Comparison of ENCODE assay signal across 24 cellular contexts in the genomic region with DNA sequence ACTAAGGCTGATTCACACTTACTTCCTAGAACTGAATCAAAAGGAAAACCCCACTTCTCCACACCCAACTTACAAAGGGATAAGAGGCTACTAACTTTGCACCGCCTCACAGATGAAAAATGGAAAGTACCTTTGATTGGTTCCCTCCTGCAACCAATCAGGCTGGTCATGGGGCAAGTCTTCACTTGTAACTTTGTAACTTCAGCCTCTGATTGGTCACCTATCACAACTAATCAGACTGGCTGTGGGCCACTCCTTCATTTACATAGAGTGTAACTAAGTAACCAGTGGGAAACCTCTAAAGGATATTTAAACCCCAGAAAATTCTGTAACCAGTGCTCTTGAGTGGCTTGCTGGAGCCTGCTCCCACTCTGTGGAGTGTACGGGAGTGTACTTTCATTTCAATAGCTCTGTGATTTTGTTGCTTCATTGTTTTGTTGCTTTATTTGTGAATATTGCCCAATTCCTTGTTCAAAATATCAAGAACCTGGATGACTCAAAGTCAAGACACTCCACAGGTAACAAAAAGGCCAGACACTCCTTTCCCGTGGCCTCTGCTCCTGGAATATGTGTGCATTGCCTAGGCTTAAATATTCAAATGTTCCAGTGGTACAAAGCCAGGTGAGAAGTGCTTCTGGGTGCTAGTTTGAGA. TPM values are rescaled to one million over a fixed set of nuclear protein-coding genes. Genes with fewer than 3 reads are reported as not detected.
DNase-seq lines count a peak whose midpoint lies in the region; ATAC-seq, FAIRE-seq and TF ChIP-seq lines count a peak whose summit lies in the region.
"Had no signal": no experiment of that assay in that cellular context is flagged by ENCODE, and none has a peak within 500 bp of the region (broad histone marks: within the 10 kb centered on the region; RNA-seq: fewer than 3 reads in every experiment).

No MANE protein-coding gene starts in this region.

- H3K9me3 Mint-ChIP-seq in MCF 10A (ENCODE audit: unreplicated experiment), result no peaks in the 10 kb centered on the region
- H3K9me3 Mint-ChIP-seq in nephron progenitor cell, result peaks cover 7% of the 10 kb centered on the region

- H3K27ac Mint-ChIP-seq in MCF 10A (ENCODE audit: low read depth, unreplicated experiment), result no peak overlapping the region
- peak overlapping the region; percentile 17 for H3K27ac Mint-ChIP-seq in nephron progenitor cell
- H3K27ac Mint-ChIP-seq: CD4-positive, CD25-positive, alpha-beta regulatory T cell had no signal

- H3K9me3 ChIP-seq in breast epithelium, result no peaks in the 10 kb centered on the region
- no peaks in the 10 kb centered on the region for H3K9me3 ChIP-seq in K562 (replicated peaks; ENCODE audit: control insufficient read depth, insufficient read depth, low read depth, low read length)
- H3K9me3 ChIP-seq in esophagus (ENCODE audit: control insufficient read depth in 2 of 2, insufficient read depth in 1 of 2, low read depth in 1 of 2, low read length in 1 of 2), result no peaks in the 10 kb centered on the region

- H3K36me3 Mint-ChIP-seq in MCF 10A (ENCODE audit: insufficient read depth, unreplicated experiment) (no peaks in the 10 kb centered on the region), nephron progenitor cell (ENCODE audit: low read depth) (peaks cover 53% of the 10 kb centered on the region)

- no peak overlapping the region for H3K4me2 ChIP-seq in K562 (ENCODE audit: insufficient read depth, low read length)
- H3K4me2 ChIP-seq: BLaER1, KMS-11 had no signal

- CTCF ChIA-PET in MCF 10A (lab: Yijun Ruan, JAX) (interaction anchor here (1.1 kb wide), 1 partner anchor 209 kb away, joined by 4 read pairs; no protein-coding TSS in a partner anchor), K562 (lab: Yijun Ruan, JAX; ENCODE audit: low intra/inter-chr PET ratio) (no interaction called here)

- no peaks in the 10 kb centered on the region for H3K27me3 ChIP-seq in breast epithelium
- no peaks in the 10 kb centered on the region for H3K27me3 ChIP-seq in K562 (ENCODE audit: control insufficient read depth in 2 of 2, insufficient read depth in 2 of 2, low read length in 2 of 2)
- no peaks in the 10 kb centered on the region for H3K27me3 ChIP-seq in esophagus (ENCODE audit: control insufficient read depth in 1 of 2, insufficient read depth in 2 of 2, low read length in 2 of 2)
- H3K27me3 ChIP-seq: BLaER1 had no signal

- no peak overlapping the region for H3K9ac ChIP-seq in K562 (ENCODE audit: insufficient read depth in 1 of 2, low read depth in 2 of 2, low read length in 2 of 2)
- H3K9ac ChIP-seq: BLaER1, KMS-11 had no signal

- TF ChIP-seq CTCF in MCF 10A (IDR thresholded peaks at IDR 0.05; ENCODE audit: unreplicated experiment) (no peak), breast epithelium (IDR thresholded peaks at IDR 0.05) (no peak), K562 (IDR thresholded peaks at IDR 0.05 in 2 of 3, conservative IDR thresholded peaks at IDR 0.05 in 1 of 3; ENCODE audit: insufficient read depth in 2 of 3, low read depth in 1 of 3, low read length in 3 of 3) (no peak), nephron progenitor cell (IDR thresholded peaks at IDR 0.05) (no peak)

- H3K27me3 Mint-ChIP-seq in MCF 10A (ENCODE audit: insufficient read depth, unreplicated experiment), result no peaks in the 10 kb centered on the region
- H3K27me3 Mint-ChIP-seq in nephron progenitor cell (ENCODE audit: low read depth, poor library complexity), result peaks cover 3% of the 10 kb centered on the region
- H3K27me3 Mint-ChIP-seq: CD4-positive, CD25-positive, alpha-beta regulatory T cell had no signal

- peak; percentile 55; the same call in 2 of the 3 replicates for ATAC-seq in K562
- ATAC-seq: SK-N-SH treated with all-trans-retinoic acid at 6 μM for 48 hours had no signal

- intact Hi-C loops in MCF 10A (cut with micrococcal nuclease) (no loop called here), breast epithelium (cut with DNase I; ENCODE audit: low total_unique reads) (no loop called here), K562 (cut with micrococcal nuclease) (no loop called here)

- H3K4me1 ChIP-seq in breast epithelium (no peaks in the 10 kb centered on the region), K562 (replicated peaks in 1 of 2; ENCODE audit: control insufficient read depth in 2 of 2, insufficient read depth in 2 of 2, low read length in 2 of 2) (no peaks in the 10 kb centered on the region), esophagus (ENCODE audit: control insufficient read depth in 2 of 2, insufficient read depth in 2 of 2, low read length in 1 of 2) (no peaks in the 10 kb centered on the region)

- WGBS in K562 (ENCODE audit: insufficient coverage, low coverage, missing lambda C conversion rate), result 81% methylated on average over 3 of the region's 3 CpGs
- WGBS in esophagus, 2 donors, result 77 to 88% methylated on average over 3 of the region's 3 CpGs

- FAIRE-seq in K562 (lab: Jason Lieb, UNC), result no peak
- FAIRE-seq: G401.6, H54 had no signal

- POLR2A ChIA-PET in MCF 10A (lab: Yijun Ruan, JAX), result interaction anchor here (0.7 kb wide), 1 partner anchor 15 kb away, joined by 3 read pairs; no protein-coding TSS in a partner anchor
- POLR2A ChIA-PET in K562 (lab: Yijun Ruan, JAX), result no interaction called here

- TF ChIP-seq POLR2A in breast epithelium (IDR thresholded peaks at IDR 0.05) (no peak), K562 (conservative IDR thresholded peaks at IDR 0.05) (no peak)

- no peak overlapping the region for H3K4me3 Mint-ChIP-seq in MCF 10A (ENCODE audit: unreplicated experiment)
- H3K4me3 Mint-ChIP-seq in nephron progenitor cell, result no peak overlapping the region
- H3K4me3 Mint-ChIP-seq: CD4-positive, CD25-positive, alpha-beta regulatory T cell had no signal

- DNase-seq in MCF 10A (ENCODE audit: unreplicated experiment) (peak; percentile 18), breast epithelium (ENCODE audit: low spot score in 2 of 2) (no peak), K562 (ENCODE audit: extremely low read depth in 1 of 4, low spot score in 3 of 4) (no peak), nephron progenitor cell (no peak), retina (no peak), iPS-NIHi11 (ENCODE audit: low spot score) (no peak), DMS53 treated with DMSO at 0.1 percent for 48 hours (lab: John Stamatoyannopoulos, UW; ENCODE audit: unreplicated experiment) (no peak)
- DNase-seq: 8988T; CD4-positive, CD25-positive, alpha-beta regulatory T cell; COR-L47; DMS53; NCI-H1092 treated with DMSO at 0.1 percent for 48 hours; NCI-H1436; NCI-H187; NCI-H2081 treated with DMSO at 0.1 percent for 48 hours; NCI-H2171; NCI-H226; NCI-H510A treated with DMSO at 0.1 percent for 48 hours had no signal

- no peaks in the 10 kb centered on the region for H4K20me1 ChIP-seq in K562 (replicated peaks; ENCODE audit: control insufficient read depth, insufficient read depth, low read length)
- H4K20me1 ChIP-seq: BLaER1 had no signal

- H3K36me3 ChIP-seq in breast epithelium, result no peaks in the 10 kb centered on the region
- H3K36me3 ChIP-seq in K562 (ENCODE audit: control insufficient read depth, insufficient read depth, low read length), result no peaks in the 10 kb centered on the region
- no peaks in the 10 kb centered on the region for H3K36me3 ChIP-seq in esophagus (ENCODE audit: control insufficient read depth in 2 of 2, insufficient read depth in 2 of 2, low read length in 1 of 2)

- no peak overlapping the region for H3K4me3 ChIP-seq in breast epithelium
- no peak overlapping the region for H3K4me3 ChIP-seq in K562
- H3K4me3 ChIP-seq in esophagus (ENCODE audit: low read depth in 1 of 2, low read length in 2 of 2), result no peak overlapping the region
- H3K4me3 ChIP-seq: BLaER1 had no signal

- H3K27ac ChIP-seq in breast epithelium (no peak overlapping the region), K562 (ENCODE audit: extremely low read depth, low read depth, low read length) (no peak overlapping the region), esophagus (ENCODE audit: low read depth in 2 of 2, low read length in 1 of 2) (peak overlapping the region; percentile 49 to 66)
- H3K27ac ChIP-seq: BLaER1, KMS-11 had no signal

- H3K9me1 ChIP-seq in K562 (ENCODE audit: control insufficient read depth, insufficient read depth, low read length), result no peaks in the 10 kb centered on the region

- H3K4me1 Mint-ChIP-seq in MCF 10A (ENCODE audit: insufficient read depth, unreplicated experiment) (no peaks in the 10 kb centered on the region), nephron progenitor cell (peaks cover 4% of the 10 kb centered on the region)
- H3K4me1 Mint-ChIP-seq: CD4-positive, CD25-positive, alpha-beta regulatory T cell had no signal

- no TSS peak for BruUV-seq in MCF 10A (replicated peaks; lab: Mats Ljungman, UMichigan)
- BruUV-seq in K562 (replicated peaks; lab: Mats Ljungman, UMichigan), result no TSS peak

- no peak for TF ChIP-seq RAD21 in K562 (CRISPR knock-in tag; conservative IDR thresholded peaks at IDR 0.05 in 1 of 2, IDR thresholded peaks at IDR 0.05 in 1 of 2)

- H3K79me2 ChIP-seq in K562 (ENCODE audit: control insufficient read depth, insufficient read depth, low read length), result no peaks in the 10 kb centered on the region

- no peak for TF ChIP-seq EP300 in K562 (IDR thresholded peaks at IDR 0.05; ENCODE audit: low read length)

- in situ Hi-C loops in K562 (cut with MboI), result no loop called here

- H2AFZ ChIP-seq in K562 (ENCODE audit: low read depth, low read length), result no peak overlapping the region

TF ChIP-seq in K562, 482 proteins besides CTCF, POLR2A, EP300 and RAD21 (continues in another document):
- TF ChIP-seq YY1 (IDR thresholded peaks at IDR 0.05; ENCODE audit: borderline replicate concordance in 1 of 3, control insufficient read depth in 1 of 3, extremely low read depth in 1 of 3, insufficient read depth in 3 of 3, insufficient read length in 1 of 3, insufficient replicate concordance in 2 of 3, low read depth in 1 of 3, low read length in 2 of 3), result no peak

RNA-seq across cellular contexts. Expression of a gene that starts 50.5 kb away (rescaled TPM):
- total RNA-seq in MCF 10A (2022) (13.4 and 17.5 TPM in 2 replicates), breast epithelium (10 to 100 TPM in 2 of 3 donors, 1 to 10 TPM in 1; 9.8 to 19.8 (median 10.7) TPM), K562 (2014; rRNA removed) (28.5 and 31.3 TPM in 2 replicates), K562 (2014; rRNA removed; fragmentation: Illumina TruSeq; extraction: Trizol) (54.0 and 62.7 TPM in 2 replicates), K562 (2015; rRNA removed; fragmentation: Illumina TruSeq; extraction: Trizol) (41.0 and 47.3 TPM in 2 replicates), K562 (2021) (43.1 and 43.6 TPM in 2 replicates)
- 22.3 and 63.4 TPM in 2 replicates for total RNA-seq in K562 (2011; cell fraction: chromatin; rRNA removed; ENCODE audit: low replicate concordance)
- 15.0 and 17.4 TPM in 2 replicates for total RNA-seq in K562 (2011; cell fraction: nucleolus; rRNA removed)
- total RNA-seq in K562 (2011; cell fraction: nucleoplasm; rRNA removed), result 29.3 and 43.4 TPM in 2 replicates
- polyA plus RNA-seq in K562 (2011; rRNA removed) (40.1 and 61.0 TPM in 2 replicates), K562 (2014; fragmentation: Illumina TruSeq; extraction: Trizol) (51.9 and 58.6 TPM in 2 replicates), K562 (2014; fragmentation: Nextera tagmentation; extraction: Ambion mirVana) (10 to 100 TPM; 81.4 to 94.0 TPM), K562 (2014; rRNA removed) (47.1 and 48.8 TPM in 2 replicates), esophagus (1 to 10 TPM; 3.4 to 7.0 TPM)
- 11.9 and 23.2 TPM in 2 replicates for polyA plus RNA-seq in K562 (2011; cell fraction: cytosol; rRNA removed)
- 30.8 and 38.8 TPM in 2 replicates for polyA plus RNA-seq in K562 (2011; cell fraction: nucleus; rRNA removed)
- polyA plus RNA-seq in K562 (2012), result 27.9 and 33.5 TPM in 2 replicates
- 48.2 and 49.2 TPM in 2 replicates for polyA minus RNA-seq in K562 (2011; rRNA and poly(A)+ RNA removed)
- 17.3 and 18.5 TPM in 2 replicates for polyA minus RNA-seq in K562 (2011; cell fraction: cytosol; rRNA and poly(A)+ RNA removed)
- polyA minus RNA-seq in K562 (2011; cell fraction: nucleus; rRNA and poly(A)+ RNA removed), result 46.3 and 78.1 TPM in 2 replicates

Comparison
In these comparisons a context has a peak if more than half of its experiments do, and no peak if none do; other contexts are left out.
1. H3K27ac ChIP-seq: peak in esophagus (2 of 2); none in breast epithelium (0 of 2) and K562 (single experiment).